Comparison of ENCODE assay signal across 36 cellular contexts in genomic region chr5:39491210-39491609, GRCh38.
"Had no signal": no experiment of that assay in that cellular context is flagged by ENCODE, and none has a peak within 500 bp of the region (broad histone marks: within the 10 kb centered on the region; RNA-seq: fewer than 3 reads in every experiment).

No MANE protein-coding gene starts in this region.

- H3K36me3 ChIP-seq: MG63 had no signal

- DNase-seq: Kasumi-1, MG63, MM.1S, MV-4-11, NCI-H1048, NCI-H1092, NCI-H1092 treated with DMSO at 0.1 percent for 48 hours, NCI-H1105, NCI-H1105 treated with DMSO at 0.1 percent for 48 hours, NCI-H1417, NCI-H1417 treated with DMSO at 0.1 percent for 48 hours, NCI-H1436, NCI-H1436 treated with DMSO at 0.1 percent for 48 hours, NCI-H146, NCI-H1694, NCI-H1694 treated with DMSO at 0.1 percent for 48 hours, NCI-H187, NCI-H187 treated with DMSO at 0.1 percent for 48 hours, NCI-H1930, NCI-H2029, NCI-H2029 treated with DMSO at 0.1 percent for 48 hours, NCI-H2081, NCI-H2081 treated with DMSO at 0.1 percent for 48 hours, NCI-H2107, NCI-H2171, NCI-H2171 treated with DMSO at 0.1 percent for 48 hours, NCI-H2227 treated with DMSO at 0.1 percent for 48 hours, NCI-H226, NCI-H345, NCI-H446, NCI-H446 treated with DMSO at 0.1 percent for 48 hours, NCI-H510A, NCI-H510A treated with DMSO at 0.1 percent for 48 hours, NCI-H524, NCI-H524 treated with DMSO at 0.1 percent for 48 hours, NCI-H526 had no signal

- H3K4me3 ChIP-seq: MG63 had no signal

- H3K27me3 ChIP-seq: MG63 had no signal
